ENCODE assay signal across 15 cellular contexts in genomic region chr6:140101367-140101766, GRCh38.
A peak's percentile ranks its signal among the peaks of the same experiment; 100 is the strongest.
DNase-seq lines count a peak whose midpoint lies in the region; ATAC-seq, FAIRE-seq and TF ChIP-seq lines count a peak whose summit lies in the region.
"Had no signal": no experiment of that assay in that cellular context is flagged by ENCODE, and none has a peak within 500 bp of the region (broad histone marks: within the 10 kb centered on the region; RNA-seq: fewer than 3 reads in every experiment).

No MANE protein-coding gene starts in this region.

- H3K9me3 Mint-ChIP-seq in MCF 10A (ENCODE audit: unreplicated experiment) = no peaks in the 10 kb centered on the region
- no peaks in the 10 kb centered on the region for H3K9me3 Mint-ChIP-seq in stimulated activated effector memory CD8-positive, alpha-beta T cell treated with anti-CD3 and anti-CD28 coated beads, Interleukin-12 subunit alpha, Interleukin-12 subunit beta, amount 100 ng/mL, for 72 hours
- H3K9me3 Mint-ChIP-seq: activated naive CD8-positive, alpha-beta T cell treated with anti-CD3 and anti-CD28 coated beads, Interleukin-2, amount 50 U/mL, for 24 hours had no signal

- H3K27me3 ChIP-seq in breast epithelium (no peaks in the 10 kb centered on the region), cardiac muscle cell (no peaks in the 10 kb centered on the region)
- H3K27me3 ChIP-seq: tibial nerve had no signal

- no peak for TF ChIP-seq POLR2A in breast epithelium (IDR thresholded peaks at IDR 0.05)
- TF ChIP-seq POLR2A in GM12892 (IDR thresholded peaks at IDR 0.05; ENCODE audit: low read depth, low read length) = no peak

- intact Hi-C loops in MCF 10A (cut with micrococcal nuclease) (no loop called here), breast epithelium (cut with DNase I; ENCODE audit: low total_unique reads) (loop anchor here (1.0 kb wide), 1 partner anchor 10 kb away; no protein-coding TSS in a partner anchor)

- TF ChIP-seq CTCF in MCF 10A (IDR thresholded peaks at IDR 0.05; ENCODE audit: unreplicated experiment) (no peak), breast epithelium (IDR thresholded peaks at IDR 0.05) (no peak), cardiac muscle cell (IDR thresholded peaks at IDR 0.05; ENCODE audit: low read depth, low read length) (no peak)

- FAIRE-seq in GM12892 (lab: Jason Lieb, UNC) = no peak

- ATAC-seq in stimulated activated effector memory CD8-positive, alpha-beta T cell treated with anti-CD3 and anti-CD28 coated beads, Interleukin-12 subunit alpha, Interleukin-12 subunit beta, amount 100 ng/mL, for 72 hours = peak; percentile 89
- ATAC-seq: activated naive CD8-positive, alpha-beta T cell treated with anti-CD3 and anti-CD28 coated beads, Interleukin-2, amount 50 U/mL, for 24 hours had no signal

- peaks cover 8% of the 10 kb centered on the region for H3K4me1 Mint-ChIP-seq in MCF 10A (ENCODE audit: insufficient read depth, unreplicated experiment)
- peaks cover 7% of the 10 kb centered on the region for H3K4me1 Mint-ChIP-seq in stimulated activated effector memory CD8-positive, alpha-beta T cell treated with anti-CD3 and anti-CD28 coated beads, Interleukin-12 subunit alpha, Interleukin-12 subunit beta, amount 100 ng/mL, for 72 hours
- H3K4me1 Mint-ChIP-seq: activated naive CD8-positive, alpha-beta T cell treated with anti-CD3 and anti-CD28 coated beads, Interleukin-2, amount 50 U/mL, for 24 hours had no signal

- H3K4me1 ChIP-seq in breast epithelium (no peaks in the 10 kb centered on the region), cardiac muscle cell (ENCODE audit: low read depth) (peaks cover 19% of the 10 kb centered on the region)

- POLR2A ChIA-PET in MCF 10A (lab: Yijun Ruan, JAX) = interaction anchor here (0.6 to 1.5 kb wide), 4 partner anchors 9 to 89 kb away, joined by 3 read pairs; no protein-coding TSS in a partner anchor

- H3K27ac ChIP-seq in breast epithelium = no peak overlapping the region
- peak overlapping the region; percentile 7 for H3K27ac ChIP-seq in cardiac muscle cell
- H3K27ac ChIP-seq: coronary artery, tibial nerve had no signal

- H3K36me3 Mint-ChIP-seq in MCF 10A (ENCODE audit: insufficient read depth, unreplicated experiment) = no peaks in the 10 kb centered on the region
- H3K36me3 Mint-ChIP-seq in stimulated activated effector memory CD8-positive, alpha-beta T cell treated with anti-CD3 and anti-CD28 coated beads, Interleukin-12 subunit alpha, Interleukin-12 subunit beta, amount 100 ng/mL, for 72 hours = no peaks in the 10 kb centered on the region

- H3K9me3 ChIP-seq in breast epithelium = no peaks in the 10 kb centered on the region
- no peaks in the 10 kb centered on the region for H3K9me3 ChIP-seq in cardiac muscle cell (ENCODE audit: low read depth)
- H3K9me3 ChIP-seq: tibial nerve had no signal

- no TSS peak for BruUV-seq in MCF 10A (replicated peaks; lab: Mats Ljungman, UMichigan)

- H3K4me3 Mint-ChIP-seq in MCF 10A (ENCODE audit: unreplicated experiment) = no peak overlapping the region
- H3K4me3 Mint-ChIP-seq in stimulated activated effector memory CD8-positive, alpha-beta T cell treated with anti-CD3 and anti-CD28 coated beads, Interleukin-12 subunit alpha, Interleukin-12 subunit beta, amount 100 ng/mL, for 72 hours = no peak overlapping the region
- H3K4me3 Mint-ChIP-seq: activated naive CD8-positive, alpha-beta T cell treated with anti-CD3 and anti-CD28 coated beads, Interleukin-2, amount 50 U/mL, for 24 hours had no signal

- CTCF ChIA-PET in MCF 10A (lab: Yijun Ruan, JAX) = no interaction called here

- no peaks in the 10 kb centered on the region for H3K27me3 Mint-ChIP-seq in MCF 10A (ENCODE audit: insufficient read depth, unreplicated experiment)
- H3K27me3 Mint-ChIP-seq: activated naive CD8-positive, alpha-beta T cell treated with anti-CD3 and anti-CD28 coated beads, Interleukin-2, amount 50 U/mL, for 24 hours had no signal

- H3K36me3 ChIP-seq in breast epithelium (no peaks in the 10 kb centered on the region), cardiac muscle cell (no peaks in the 10 kb centered on the region)
- H3K36me3 ChIP-seq: tibial nerve had no signal

- no peak for DNase-seq in MCF 10A (ENCODE audit: unreplicated experiment)
- no peak for DNase-seq in breast epithelium (ENCODE audit: low spot score in 2 of 2)
- peak; percentile 12 for DNase-seq in NAMALWA (ENCODE audit: low spot score)
- no peak for DNase-seq in cardiac muscle cell (ENCODE audit: low read depth in 1 of 2, low spot score in 1 of 2)
- DNase-seq in stimulated activated effector memory CD8-positive, alpha-beta T cell treated with anti-CD3 and anti-CD28 coated beads, Interleukin-12 subunit alpha, Interleukin-12 subunit beta, amount 100 ng/mL, for 72 hours (ENCODE audit: low spot score in 2 of 2) = no peak
- no peak for DNase-seq in ureter (ENCODE audit: low spot score)
- DNase-seq in GM12892 (ENCODE audit: insufficient read length) = no peak
- DNase-seq in NCI-H2029 treated with DMSO at 0.1 percent for 48 hours (lab: John Stamatoyannopoulos, UW) = no peak
- DNase-seq: activated naive CD8-positive, alpha-beta T cell treated with anti-CD3 and anti-CD28 coated beads, Interleukin-2, amount 50 U/mL, for 24 hours; activated T-cell treated with anti-CD3 and anti-CD28 coated beads for 4 hours; DMS 273 treated with DMSO at 0.1 percent for 48 hours; MM.1S; OCI-M1 had no signal

- peak overlapping the region; percentile 95 for H3K27ac Mint-ChIP-seq in MCF 10A (ENCODE audit: low read depth, unreplicated experiment)
- peak overlapping the region; percentile 9 for H3K27ac Mint-ChIP-seq in stimulated activated effector memory CD8-positive, alpha-beta T cell treated with anti-CD3 and anti-CD28 coated beads, Interleukin-12 subunit alpha, Interleukin-12 subunit beta, amount 100 ng/mL, for 72 hours
- H3K27ac Mint-ChIP-seq: activated naive CD8-positive, alpha-beta T cell treated with anti-CD3 and anti-CD28 coated beads, Interleukin-2, amount 50 U/mL, for 24 hours had no signal

- H3K4me3 ChIP-seq in breast epithelium (no peak overlapping the region), cardiac muscle cell (no peak overlapping the region)
- H3K4me3 ChIP-seq: coronary artery, tibial nerve had no signal
